9 cellular contexts compared by ENCODE assay signal in the genomic region with DNA sequence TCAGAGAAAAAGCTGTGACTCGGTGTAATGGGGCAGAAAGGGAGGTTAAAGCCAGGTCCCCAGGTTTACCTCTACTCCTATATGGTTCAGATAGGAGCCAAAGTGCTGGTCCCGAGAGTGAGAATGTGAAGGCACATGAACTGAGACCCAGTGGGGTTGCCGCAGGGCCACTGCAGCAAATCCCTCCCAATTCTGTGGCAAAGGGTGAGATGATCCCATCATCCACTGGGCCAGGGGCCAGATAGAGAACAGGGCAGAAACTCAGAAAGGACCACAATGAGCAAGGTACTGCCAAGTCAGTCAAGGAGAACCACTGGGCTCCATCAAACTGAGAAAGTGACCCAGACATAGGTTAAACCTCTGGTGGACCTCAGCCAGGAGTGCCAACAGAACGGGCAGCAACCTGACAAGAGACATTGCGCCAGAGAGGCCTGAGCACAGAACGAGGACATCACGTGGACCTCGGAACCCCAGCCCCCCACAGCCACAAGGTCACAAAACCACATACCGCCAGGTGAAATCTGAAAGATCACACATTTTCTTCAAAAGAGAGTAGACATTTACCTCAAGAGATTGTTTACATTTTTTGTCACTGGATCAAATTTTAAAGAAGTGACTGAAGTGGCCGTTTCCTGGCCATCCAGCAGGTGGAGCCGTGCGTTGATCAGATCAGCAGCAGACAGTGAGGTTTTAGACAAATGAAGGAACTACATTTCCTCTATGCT. TPM values are rescaled to one million over a fixed set of nuclear protein-coding genes. Genes with fewer than 3 reads are reported as not detected.
DNase-seq lines count a peak whose midpoint lies in the region; ATAC-seq and FAIRE-seq lines count a peak whose summit lies in the region.
"Had no signal": no experiment of that assay in that cellular context is flagged by ENCODE, and none has a peak within 500 bp of the region (broad histone marks: within the 10 kb centered on the region; RNA-seq: fewer than 3 reads in every experiment).

No MANE protein-coding gene starts in this region.

- peak; percentile 84 for ATAC-seq in GM21447 (IDR thresholded peaks at IDR 0.05; ENCODE audit: unreplicated experiment)

- DNase-seq in Caki2 (ENCODE audit: low read depth) (peak; percentile 41), LoVo (ENCODE audit: low spot score) (peak; percentile 74), SK-N-DZ (ENCODE audit: low spot score) (peak; percentile 69), glomerular visceral epithelial cell (ENCODE audit: extremely low spot score) (peak; percentile 58), posterior vena cava (ENCODE audit: low spot score) (peak; percentile 86), urothelium cell line (ENCODE audit: low spot score) (peak; percentile 78)
- peak; percentile 83 for DNase-seq in activated naive CD4-positive, alpha-beta T cell treated with anti-CD3 and anti-CD28 coated beads, Interleukin-2, amount 10 ng/mL, durations not matched to agents 7 days and 5 days

- in situ Hi-C loops in Caki2 (cut with HindIII; ENCODE audit: low pct_unique_long_range_greater_than_20kb, low sequenced_read_pairs) = no loop called here

- no peaks in the 10 kb centered on the region for H3K9me3 Mint-ChIP-seq in activated naive CD4-positive, alpha-beta T cell treated with anti-CD3 and anti-CD28 coated beads, Interleukin-2, amount 10 ng/mL, durations not matched to agents 7 days and 5 days
- H3K9me3 Mint-ChIP-seq: T-helper 1 cell treated with Interleukin-12 subunit alpha and Interleukin-12 subunit beta and Interleukin-4 antibody, amounts not matched to agents 30 μg/mL and 1 μg/mL, for 36 hours had no signal

- H3K4me1 Mint-ChIP-seq in activated naive CD4-positive, alpha-beta T cell treated with anti-CD3 and anti-CD28 coated beads, Interleukin-2, amount 10 ng/mL, durations not matched to agents 7 days and 5 days = no peaks in the 10 kb centered on the region

- H3K4me3 Mint-ChIP-seq in activated naive CD4-positive, alpha-beta T cell treated with anti-CD3 and anti-CD28 coated beads, Interleukin-2, amount 10 ng/mL, durations not matched to agents 7 days and 5 days = no peak overlapping the region
- H3K4me3 Mint-ChIP-seq: T-helper 1 cell treated with Interleukin-12 subunit alpha and Interleukin-12 subunit beta and Interleukin-4 antibody, amounts not matched to agents 30 μg/mL and 1 μg/mL, for 36 hours had no signal

- intact Hi-C loops in posterior vena cava (cut with DNase I) = loop anchor here in 1 of 2 donors (5.0 to 10.0 kb wide), 2 partner anchors 34 to 161 kb away; a partner anchor contains a TSS

- FAIRE-seq in urothelium cell line (lab: Jason Lieb, UNC) = no peak

- no peak overlapping the region for H3K27ac Mint-ChIP-seq in activated naive CD4-positive, alpha-beta T cell treated with anti-CD3 and anti-CD28 coated beads, Interleukin-2, amount 10 ng/mL, durations not matched to agents 7 days and 5 days
- H3K27ac Mint-ChIP-seq: T-helper 1 cell treated with Interleukin-12 subunit alpha and Interleukin-12 subunit beta and Interleukin-4 antibody, amounts not matched to agents 30 μg/mL and 1 μg/mL, for 36 hours had no signal

- CTCF ChIA-PET in activated naive CD4-positive, alpha-beta T cell treated with anti-CD3 and anti-CD28 coated beads, Interleukin-2, amount 10 ng/mL, durations not matched to agents 7 days and 5 days (lab: Charles Lee) = interaction anchor here (0.8 to 4.8 kb wide), 7 partner anchors 9 to 37 kb away, joined by 3 to 44 read pairs (median 3); no protein-coding TSS in a partner anchor

- H3K36me3 Mint-ChIP-seq in activated naive CD4-positive, alpha-beta T cell treated with anti-CD3 and anti-CD28 coated beads, Interleukin-2, amount 10 ng/mL, durations not matched to agents 7 days and 5 days = no peaks in the 10 kb centered on the region

- no peaks in the 10 kb centered on the region for H3K27me3 Mint-ChIP-seq in activated naive CD4-positive, alpha-beta T cell treated with anti-CD3 and anti-CD28 coated beads, Interleukin-2, amount 10 ng/mL, durations not matched to agents 7 days and 5 days

RNA-seq across cellular contexts. Expression of a gene that starts 20.5 kb away (rescaled TPM):
- total RNA-seq in Caki2 (2014; rRNA removed; shearing (Covaris generic); ENCODE audit: low replicate concordance) = 10.9 and 16.5 TPM in 2 replicates
- polyA plus RNA-seq in SK-N-DZ (2014; cell fraction: cytosol; rRNA removed) = 4.2 and 9.7 TPM in 2 replicates
- polyA plus RNA-seq in SK-N-DZ (2014; cell fraction: nucleus; rRNA removed) = 2.3 and 4.9 TPM in 2 replicates
- 10 to 100 TPM; 38.8 to 40.3 TPM for total RNA-seq in posterior vena cava

Comparison
In these comparisons a context has a peak if more than half of its experiments do, and no peak if none do; other contexts are left out.
1. Peak in every context shown above with its lines: DNase-seq and ATAC-seq.